Comparison of ENCODE assay signal across 1 cellular context in the genomic region with DNA sequence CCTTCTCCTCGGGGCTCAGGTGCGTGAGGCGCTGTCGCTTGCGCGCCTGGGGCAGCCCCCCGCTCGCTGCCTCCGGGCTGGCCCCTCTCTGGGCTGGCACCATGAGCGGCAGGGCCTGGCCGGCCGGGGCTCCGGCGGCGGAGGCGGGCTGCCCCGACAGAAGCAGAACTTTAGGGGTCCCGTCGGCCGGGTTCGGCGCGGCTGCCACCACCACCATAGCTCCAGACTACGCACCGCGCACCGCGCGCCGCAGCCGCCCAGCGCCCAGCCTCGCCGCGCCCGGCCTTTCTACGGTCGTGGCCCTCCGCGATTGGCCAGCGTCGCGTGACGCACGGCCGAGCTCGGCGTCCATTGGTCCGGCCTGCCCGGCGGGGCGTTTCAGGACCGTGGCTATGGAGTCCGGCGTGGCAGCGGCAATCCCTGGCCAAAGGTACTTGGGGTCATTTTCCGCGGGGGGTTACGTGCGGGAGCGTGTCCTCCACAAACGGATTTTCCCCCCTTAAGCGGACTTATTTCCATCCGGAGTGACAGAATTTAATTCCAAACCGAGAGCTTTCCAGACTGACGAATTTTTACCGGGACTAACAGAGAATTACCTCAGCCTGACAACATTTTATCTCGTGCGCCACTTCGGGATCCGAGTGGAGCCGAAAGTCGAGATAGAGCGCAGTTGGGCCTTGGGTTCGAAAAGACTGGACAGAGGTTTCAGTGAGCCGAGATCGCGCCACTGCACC.
A peak's percentile ranks its signal among the peaks of the same experiment; 100 is the strongest.
TF ChIP-seq lines count a peak whose summit lies in the region.

Gene XBP1 (minus strand): TSS at position 262 of the 734 bp plus-strand sequence.

TF ChIP-seq in K562, 482 proteins besides CTCF, POLR2A, EP300 and RAD21 (continued from another document and continues in another):
- TF ChIP-seq STAT6 (CRISPR knock-in tag; IDR thresholded peaks at IDR 0.05) (no peak), PML (IDR thresholded peaks at IDR 0.05; ENCODE audit: low read length) (peak; percentile 42; the same call in 1 of the 2 replicates), ZNF764 (CRISPR knock-in tag; IDR thresholded peaks at IDR 0.05; ENCODE audit: low read depth) (no peak), SRSF3 (IDR thresholded peaks at IDR 0.05; ENCODE audit: insufficient read depth, low read length) (no peak), ZNF644 (tag; IDR thresholded peaks at IDR 0.05; ENCODE audit: low read depth) (0 out of 2 replicates have a peak, but pooled peaks have one; percentile 69), TAF1 (IDR thresholded peaks at IDR 0.05; ENCODE audit: control insufficient read depth, extremely low read depth, insufficient read depth, low read length, severe bottlenecking) (peak; percentile 61), DACH1 (IDR thresholded peaks at IDR 0.05; ENCODE audit: partially characterized antibody) (no peak), GTF2B (IDR thresholded peaks at IDR 0.05; ENCODE audit: extremely low read depth, insufficient read length) (peak; percentile 48), RB1 (IDR thresholded peaks at IDR 0.05; ENCODE audit: low read depth) (peak; percentile 58; the same call in 1 of the 2 replicates), POLR3A (IDR thresholded peaks at IDR 0.05; ENCODE audit: borderline replicate concordance, extremely low read depth, insufficient read depth, insufficient read length) (no peak), TAF9B (IDR thresholded peaks at IDR 0.05; ENCODE audit: partially characterized antibody) (peak; percentile 55), ZNF354B (CRISPR knock-in tag; IDR thresholded peaks at IDR 0.05) (no peak), HDAC3 (IDR thresholded peaks at IDR 0.05; ENCODE audit: borderline replicate concordance, partially characterized antibody) (no peak), TAL1 (IDR thresholded peaks at IDR 0.05) (no peak), ZBTB11 (CRISPR knock-in tag; IDR thresholded peaks at IDR 0.05) (peak in 1 of 3 experiments; percentile 31; a peak in 1 of 6 replicates), STAG1 (CRISPR knock-in tag; IDR thresholded peaks at IDR 0.05; ENCODE audit: borderline replicate concordance) (no peak), BACH1 (tag; IDR thresholded peaks at IDR 0.05) (no peak), ZNF639 (CRISPR knock-in tag; conservative IDR thresholded peaks at IDR 0.05 in 1 of 2, IDR thresholded peaks at IDR 0.05 in 1 of 2) (no peak), NCOA2 (IDR thresholded peaks at IDR 0.05; ENCODE audit: partially characterized antibody in 2 of 2) (no peak), PHB2 (IDR thresholded peaks at IDR 0.05; ENCODE audit: low read depth) (no peak), BRF1 (IDR thresholded peaks at IDR 0.05; ENCODE audit: borderline replicate concordance, extremely low read depth, insufficient read length) (no peak), ZNF282 (CRISPR knock-in tag; IDR thresholded peaks at IDR 0.05) (no peak), ZBTB7A (IDR thresholded peaks at IDR 0.05; ENCODE audit: borderline replicate concordance, control insufficient read depth, low read depth, low read length) (peak; percentile 11; the same call in 1 of the 2 replicates)
- TF ChIP-seq, protein P1, sequence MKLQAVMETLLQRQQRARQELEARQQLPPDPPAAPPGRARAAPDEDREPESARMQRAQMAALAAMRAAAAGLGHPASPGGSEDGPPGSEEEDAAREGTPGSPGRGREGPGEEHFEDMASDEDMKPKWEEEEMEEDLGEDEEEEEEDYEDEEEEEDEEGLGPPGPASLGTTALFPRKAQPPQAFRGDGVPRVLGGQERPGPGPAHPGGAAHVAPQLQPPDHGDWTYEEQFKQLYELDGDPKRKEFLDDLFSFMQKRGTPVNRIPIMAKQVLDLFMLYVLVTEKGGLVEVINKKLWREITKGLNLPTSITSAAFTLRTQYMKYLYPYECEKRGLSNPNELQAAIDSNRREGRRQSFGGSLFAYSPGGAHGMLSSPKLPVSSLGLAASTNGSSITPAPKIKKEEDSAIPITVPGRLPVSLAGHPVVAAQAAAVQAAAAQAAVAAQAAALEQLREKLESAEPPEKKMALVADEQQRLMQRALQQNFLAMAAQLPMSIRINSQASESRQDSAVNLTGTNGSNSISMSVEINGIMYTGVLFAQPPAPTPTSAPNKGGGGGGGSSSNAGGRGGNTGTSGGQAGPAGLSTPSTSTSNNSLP (IDR thresholded peaks at IDR 0.05; ENCODE audit: borderline replicate concordance, low read depth, low read length), result no peak
- TF ChIP-seq, protein P2, sequence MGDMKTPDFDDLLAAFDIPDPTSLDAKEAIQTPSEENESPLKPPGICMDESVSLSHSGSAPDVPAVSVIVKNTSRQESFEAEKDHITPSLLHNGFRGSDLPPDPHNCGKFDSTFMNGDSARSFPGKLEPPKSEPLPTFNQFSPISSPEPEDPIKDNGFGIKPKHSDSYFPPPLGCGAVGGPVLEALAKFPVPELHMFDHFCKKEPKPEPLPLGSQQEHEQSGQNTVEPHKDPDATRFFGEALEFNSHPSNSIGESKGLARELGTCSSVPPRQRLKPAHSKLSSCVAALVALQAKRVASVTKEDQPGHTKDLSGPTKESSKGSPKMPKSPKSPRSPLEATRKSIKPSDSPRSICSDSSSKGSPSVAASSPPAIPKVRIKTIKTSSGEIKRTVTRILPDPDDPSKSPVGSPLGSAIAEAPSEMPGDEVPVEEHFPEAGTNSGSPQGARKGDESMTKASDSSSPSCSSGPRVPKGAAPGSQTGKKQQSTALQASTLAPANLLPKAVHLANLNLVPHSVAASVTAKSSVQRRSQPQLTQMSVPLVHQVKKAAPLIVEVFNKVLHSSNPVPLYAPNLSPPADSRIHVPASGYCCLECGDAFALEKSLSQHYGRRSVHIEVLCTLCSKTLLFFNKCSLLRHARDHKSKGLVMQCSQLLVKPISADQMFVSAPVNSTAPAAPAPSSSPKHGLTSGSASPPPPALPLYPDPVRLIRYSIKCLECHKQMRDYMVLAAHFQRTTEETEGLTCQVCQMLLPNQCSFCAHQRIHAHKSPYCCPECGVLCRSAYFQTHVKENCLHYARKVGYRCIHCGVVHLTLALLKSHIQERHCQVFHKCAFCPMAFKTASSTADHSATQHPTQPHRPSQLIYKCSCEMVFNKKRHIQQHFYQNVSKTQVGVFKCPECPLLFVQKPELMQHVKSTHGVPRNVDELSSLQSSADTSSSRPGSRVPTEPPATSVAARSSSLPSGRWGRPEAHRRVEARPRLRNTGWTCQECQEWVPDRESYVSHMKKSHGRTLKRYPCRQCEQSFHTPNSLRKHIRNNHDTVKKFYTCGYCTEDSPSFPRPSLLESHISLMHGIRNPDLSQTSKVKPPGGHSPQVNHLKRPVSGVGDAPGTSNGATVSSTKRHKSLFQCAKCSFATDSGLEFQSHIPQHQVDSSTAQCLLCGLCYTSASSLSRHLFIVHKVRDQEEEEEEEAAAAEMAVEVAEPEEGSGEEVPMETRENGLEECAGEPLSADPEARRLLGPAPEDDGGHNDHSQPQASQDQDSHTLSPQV (IDR thresholded peaks at IDR 0.05), result peak; percentile 38; the same call in 1 of the 2 replicates
- TF ChIP-seq, protein P3, sequence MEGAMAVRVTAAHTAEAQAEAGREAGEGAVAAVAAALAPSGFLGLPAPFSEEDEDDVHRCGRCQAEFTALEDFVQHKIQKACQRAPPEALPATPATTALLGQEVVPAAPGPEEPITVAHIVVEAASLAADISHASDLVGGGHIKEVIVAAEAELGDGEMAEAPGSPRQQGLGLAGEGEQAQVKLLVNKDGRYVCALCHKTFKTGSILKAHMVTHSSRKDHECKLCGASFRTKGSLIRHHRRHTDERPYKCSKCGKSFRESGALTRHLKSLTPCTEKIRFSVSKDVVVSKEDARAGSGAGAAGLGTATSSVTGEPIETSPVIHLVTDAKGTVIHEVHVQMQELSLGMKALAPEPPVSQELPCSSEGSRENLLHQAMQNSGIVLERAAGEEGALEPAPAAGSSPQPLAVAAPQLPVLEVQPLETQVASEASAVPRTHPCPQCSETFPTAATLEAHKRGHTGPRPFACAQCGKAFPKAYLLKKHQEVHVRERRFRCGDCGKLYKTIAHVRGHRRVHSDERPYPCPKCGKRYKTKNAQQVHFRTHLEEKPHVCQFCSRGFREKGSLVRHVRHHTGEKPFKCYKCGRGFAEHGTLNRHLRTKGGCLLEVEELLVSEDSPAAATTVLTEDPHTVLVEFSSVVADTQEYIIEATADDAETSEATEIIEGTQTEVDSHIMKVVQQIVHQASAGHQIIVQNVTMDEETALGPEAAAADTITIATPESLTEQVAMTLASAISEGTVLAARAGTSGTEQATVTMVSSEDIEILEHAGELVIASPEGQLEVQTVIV (CRISPR knock-in tag; IDR thresholded peaks at IDR 0.05; ENCODE audit: borderline replicate concordance), result no peak
- TF ChIP-seq, protein P4, sequence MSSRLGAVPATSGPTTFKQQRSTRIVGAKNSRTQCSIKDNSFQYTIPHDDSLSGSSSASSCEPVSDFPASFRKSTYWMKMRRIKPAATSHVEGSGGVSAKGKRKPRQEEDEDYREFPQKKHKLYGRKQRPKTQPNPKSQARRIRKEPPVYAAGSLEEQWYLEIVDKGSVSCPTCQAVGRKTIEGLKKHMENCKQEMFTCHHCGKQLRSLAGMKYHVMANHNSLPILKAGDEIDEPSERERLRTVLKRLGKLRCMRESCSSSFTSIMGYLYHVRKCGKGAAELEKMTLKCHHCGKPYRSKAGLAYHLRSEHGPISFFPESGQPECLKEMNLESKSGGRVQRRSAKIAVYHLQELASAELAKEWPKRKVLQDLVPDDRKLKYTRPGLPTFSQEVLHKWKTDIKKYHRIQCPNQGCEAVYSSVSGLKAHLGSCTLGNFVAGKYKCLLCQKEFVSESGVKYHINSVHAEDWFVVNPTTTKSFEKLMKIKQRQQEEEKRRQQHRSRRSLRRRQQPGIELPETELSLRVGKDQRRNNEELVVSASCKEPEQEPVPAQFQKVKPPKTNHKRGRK (tag; IDR thresholded peaks at IDR 0.05), result no peak
- TF ChIP-seq, protein P5, sequence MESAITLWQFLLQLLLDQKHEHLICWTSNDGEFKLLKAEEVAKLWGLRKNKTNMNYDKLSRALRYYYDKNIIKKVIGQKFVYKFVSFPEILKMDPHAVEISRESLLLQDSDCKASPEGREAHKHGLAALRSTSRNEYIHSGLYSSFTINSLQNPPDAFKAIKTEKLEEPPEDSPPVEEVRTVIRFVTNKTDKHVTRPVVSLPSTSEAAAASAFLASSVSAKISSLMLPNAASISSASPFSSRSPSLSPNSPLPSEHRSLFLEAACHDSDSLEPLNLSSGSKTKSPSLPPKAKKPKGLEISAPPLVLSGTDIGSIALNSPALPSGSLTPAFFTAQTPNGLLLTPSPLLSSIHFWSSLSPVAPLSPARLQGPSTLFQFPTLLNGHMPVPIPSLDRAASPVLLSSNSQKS (CRISPR knock-in tag; IDR thresholded peaks at IDR 0.05), result no peak
- TF ChIP-seq, protein P6, sequence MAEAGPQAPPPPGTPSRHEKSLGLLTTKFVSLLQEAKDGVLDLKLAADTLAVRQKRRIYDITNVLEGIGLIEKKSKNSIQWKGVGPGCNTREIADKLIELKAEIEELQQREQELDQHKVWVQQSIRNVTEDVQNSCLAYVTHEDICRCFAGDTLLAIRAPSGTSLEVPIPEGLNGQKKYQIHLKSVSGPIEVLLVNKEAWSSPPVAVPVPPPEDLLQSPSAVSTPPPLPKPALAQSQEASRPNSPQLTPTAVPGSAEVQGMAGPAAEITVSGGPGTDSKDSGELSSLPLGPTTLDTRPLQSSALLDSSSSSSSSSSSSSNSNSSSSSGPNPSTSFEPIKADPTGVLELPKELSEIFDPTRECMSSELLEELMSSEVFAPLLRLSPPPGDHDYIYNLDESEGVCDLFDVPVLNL (CRISPR knock-in tag; IDR thresholded peaks at IDR 0.05; ENCODE audit: low read depth), result no peak
